22 cellular contexts compared by ENCODE assay signal in the genomic region with DNA sequence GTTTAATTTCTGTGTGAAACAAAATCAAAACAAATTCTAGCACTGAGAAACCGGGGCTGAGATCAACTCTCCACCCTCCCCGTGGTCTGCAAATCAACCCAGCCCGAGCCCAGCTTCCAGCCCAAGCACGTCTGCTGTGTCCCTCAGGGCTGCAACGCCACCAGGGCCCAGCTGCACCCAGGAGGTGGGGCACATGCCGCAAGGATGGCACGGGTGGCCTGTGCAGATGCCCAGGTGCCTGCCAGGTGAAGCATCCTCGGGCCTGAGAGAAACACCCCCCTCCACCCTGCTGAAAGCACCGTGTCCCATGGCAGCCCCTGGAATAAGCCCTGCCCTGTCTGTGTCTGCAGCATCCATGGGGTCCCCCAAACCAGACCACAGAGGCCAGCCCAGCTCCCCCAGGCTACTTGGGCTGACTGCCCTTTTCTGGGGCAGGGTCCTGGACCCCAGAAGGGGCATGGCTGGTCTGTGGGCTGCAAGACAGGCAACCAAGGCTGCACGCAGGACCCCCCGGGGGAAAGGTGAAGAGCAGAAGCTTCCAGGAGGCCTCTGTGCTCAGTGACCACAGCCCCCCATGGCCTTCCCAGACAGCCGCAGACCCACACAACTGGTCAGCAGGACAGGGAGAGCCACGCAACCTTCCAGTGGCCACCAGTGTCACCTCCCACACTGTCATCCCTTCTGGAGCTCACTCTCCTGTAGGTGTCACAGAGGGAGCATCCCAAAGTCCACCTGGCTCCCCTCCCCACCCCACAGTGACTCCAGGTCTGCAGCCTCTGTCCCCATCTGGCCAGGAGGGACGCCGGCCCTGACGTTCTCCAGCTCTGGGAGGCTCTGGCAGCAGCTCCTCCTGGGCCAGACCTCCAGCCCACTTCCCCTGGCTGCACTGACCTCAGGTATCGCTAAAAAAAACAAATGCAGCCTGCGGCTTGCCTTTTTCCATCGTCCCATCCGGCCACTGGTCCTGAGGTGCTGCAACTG. TPM values are rescaled to one million over a fixed set of nuclear protein-coding genes. Genes with fewer than 3 reads are reported as not detected.
DNase-seq lines count a peak whose midpoint lies in the region; ATAC-seq and TF ChIP-seq lines count a peak whose summit lies in the region.
"Had no signal": no experiment of that assay in that cellular context is flagged by ENCODE, and none has a peak within 500 bp of the region (broad histone marks: within the 10 kb centered on the region; RNA-seq: fewer than 3 reads in every experiment).

No MANE protein-coding gene starts in this region.

- H3K9me3 Mint-ChIP-seq in activated T-cell treated with anti-CD3 and anti-CD28 coated beads, Interleukin-2, amount 50 U/mL, for 24 hours, result peaks cover 9% of the 10 kb centered on the region
- H3K9me3 Mint-ChIP-seq: CD4-positive, CD25-positive, alpha-beta regulatory T cell had no signal

- H3K36me3 ChIP-seq in ascending aorta, result no peaks in the 10 kb centered on the region
- no peaks in the 10 kb centered on the region for H3K36me3 ChIP-seq in lower lobe of right lung
- H3K36me3 ChIP-seq in stomach, result no peaks in the 10 kb centered on the region
- no peaks in the 10 kb centered on the region for H3K36me3 ChIP-seq in uterus
- H3K36me3 ChIP-seq: heart left ventricle, ovary, vagina had no signal

- H3K27ac Mint-ChIP-seq in activated T-cell treated with anti-CD3 and anti-CD28 coated beads, Interleukin-2, amount 50 U/mL, for 24 hours, result no peak overlapping the region
- H3K27ac Mint-ChIP-seq: activated CD4-positive, alpha-beta T cell treated with anti-CD3 and anti-CD28 coated beads, Interleukin-2, amount 10 ng/mL, durations not matched to agents 7 days and 5 days; CD4-positive, CD25-positive, alpha-beta regulatory T cell; dendritic cell treated with granulocyte-macrophage colony-stimulating factor and Interleukin-4, amounts not matched to agents 40 ng/mL and 50 ng/mL, for 4 days; stimulated activated effector memory CD8-positive, alpha-beta T cell treated with anti-CD3 and anti-CD28 coated beads, Interleukin-12 subunit alpha, Interleukin-12 subunit beta, amount 100 ng/mL, for 72 hours had no signal

- TF ChIP-seq CTCF in ascending aorta (IDR thresholded peaks at IDR 0.05), result no peak
- no peak for TF ChIP-seq CTCF in lower lobe of right lung (IDR thresholded peaks at IDR 0.05)
- no peak for TF ChIP-seq CTCF in stomach (IDR thresholded peaks at IDR 0.05)
- no peak for TF ChIP-seq CTCF in uterus (IDR thresholded peaks at IDR 0.05)

- H3K4me3 ChIP-seq in ascending aorta, result no peak overlapping the region
- no peak overlapping the region for H3K4me3 ChIP-seq in lower lobe of right lung
- no peak overlapping the region for H3K4me3 ChIP-seq in stomach
- no peak overlapping the region for H3K4me3 ChIP-seq in uterus
- H3K4me3 ChIP-seq: heart left ventricle, ovary, vagina had no signal

- H3K4me1 ChIP-seq in ascending aorta, result no peaks in the 10 kb centered on the region
- H3K4me1 ChIP-seq in lower lobe of right lung, result peaks cover 4% of the 10 kb centered on the region
- peaks cover 8 to 43% (median 26%) of the 10 kb centered on the region in 4 donors for H3K4me1 ChIP-seq in stomach
- H3K4me1 ChIP-seq in uterus, result no peaks in the 10 kb centered on the region

- H3K27ac ChIP-seq in ascending aorta (no peak overlapping the region), lower lobe of right lung (no peak overlapping the region), stomach (peak overlapping the region in 1 of 5 donors; percentile 20), uterus (no peak overlapping the region)
- H3K27ac ChIP-seq: ovary, vagina had no signal

- no peak overlapping the region for H3K4me3 Mint-ChIP-seq in activated T-cell treated with anti-CD3 and anti-CD28 coated beads, Interleukin-2, amount 50 U/mL, for 24 hours
- H3K4me3 Mint-ChIP-seq: activated CD4-positive, alpha-beta T cell treated with anti-CD3 and anti-CD28 coated beads, Interleukin-2, amount 10 ng/mL, durations not matched to agents 7 days and 5 days; CD4-positive, CD25-positive, alpha-beta regulatory T cell; dendritic cell treated with granulocyte-macrophage colony-stimulating factor and Interleukin-4, amounts not matched to agents 40 ng/mL and 50 ng/mL, for 4 days; stimulated activated effector memory CD8-positive, alpha-beta T cell treated with anti-CD3 and anti-CD28 coated beads, Interleukin-12 subunit alpha, Interleukin-12 subunit beta, amount 100 ng/mL, for 72 hours had no signal

- ATAC-seq in lower lobe of right lung, result no peak
- ATAC-seq: esophagus mucosa; heart left ventricle; SK-N-SH treated with all-trans-retinoic acid at 6 μM for 48 hours; stimulated activated effector memory CD8-positive, alpha-beta T cell treated with anti-CD3 and anti-CD28 coated beads, Interleukin-12 subunit alpha, Interleukin-12 subunit beta, amount 100 ng/mL, for 72 hours had no signal

- no peak for TF ChIP-seq EP300 in stomach (IDR thresholded peaks at IDR 0.05)

- 71 to 87% (median 86%) methylated on average over 16 to 20 of the region's 20 CpGs for WGBS in stomach, 5 donors

- H3K9me3 ChIP-seq in ascending aorta, result no peaks in the 10 kb centered on the region
- no peaks in the 10 kb centered on the region for H3K9me3 ChIP-seq in lower lobe of right lung
- H3K9me3 ChIP-seq in stomach, result no peaks in the 10 kb centered on the region
- H3K9me3 ChIP-seq in uterus, result no peaks in the 10 kb centered on the region
- H3K9me3 ChIP-seq: heart left ventricle, ovary, vagina had no signal

- peaks cover 1% of the 10 kb centered on the region for H3K36me3 Mint-ChIP-seq in activated T-cell treated with anti-CD3 and anti-CD28 coated beads, Interleukin-2, amount 50 U/mL, for 24 hours (ENCODE audit: low read depth)
- H3K36me3 Mint-ChIP-seq: CD4-positive, CD25-positive, alpha-beta regulatory T cell had no signal

- H3K4me1 Mint-ChIP-seq in activated T-cell treated with anti-CD3 and anti-CD28 coated beads, Interleukin-2, amount 50 U/mL, for 24 hours (ENCODE audit: low read depth), result peaks cover 12% of the 10 kb centered on the region
- H3K4me1 Mint-ChIP-seq: activated CD4-positive, alpha-beta T cell treated with anti-CD3 and anti-CD28 coated beads, Interleukin-2, amount 10 ng/mL, durations not matched to agents 7 days and 5 days had no signal

- intact Hi-C loops in ascending aorta (cut with DNase I), result no loop called here
- intact Hi-C loops in lower lobe of right lung (cut with DNase I), result loop anchor here (10.0 kb wide), 1 partner anchor 175 kb away; no protein-coding TSS in a partner anchor
- intact Hi-C loops in stomach (cut with DNase I; ENCODE audit: low total_unique reads), result loop anchor here (10.0 kb wide), 1 partner anchor 455 kb away; no protein-coding TSS in a partner anchor
- intact Hi-C loops in uterus (cut with DNase I; ENCODE audit: low total_unique reads), result no loop called here

- H3K27me3 ChIP-seq in ascending aorta (no peaks in the 10 kb centered on the region), lower lobe of right lung (ENCODE audit: low read depth) (no peaks in the 10 kb centered on the region), stomach (no peaks in the 10 kb centered on the region), uterus (no peaks in the 10 kb centered on the region)
- H3K27me3 ChIP-seq: heart left ventricle, ovary, vagina had no signal

- TF ChIP-seq POLR2A in stomach (IDR thresholded peaks at IDR 0.05), result no peak
- TF ChIP-seq POLR2A in uterus (IDR thresholded peaks at IDR 0.05), result no peak

- no peaks in the 10 kb centered on the region for H3K27me3 Mint-ChIP-seq in activated T-cell treated with anti-CD3 and anti-CD28 coated beads, Interleukin-2, amount 50 U/mL, for 24 hours

- DNase-seq in activated T-cell treated with anti-CD3 and anti-CD28 coated beads, Interleukin-2, amount 50 U/mL, for 24 hours, result peak; percentile 25
- no peak for DNase-seq in activated T-cell treated with anti-CD3 and anti-CD28 coated beads, Interleukin-2, amount 50 U/mL, for 48 hours
- peak; percentile 4 to 52 for DNase-seq in ascending aorta (ENCODE audit: low spot score in 2 of 2)
- DNase-seq in lower lobe of right lung, result peak; percentile 38
- DNase-seq in stomach, result peak; percentile 22
- no peak for DNase-seq in cerebellum (ENCODE audit: low spot score)
- no peak for DNase-seq in uterus
- DNase-seq in HuH-7.5 (ENCODE audit: low spot score), result no peak
- DNase-seq: activated CD4-positive, alpha-beta T cell treated with anti-CD3 and anti-CD28 coated beads, Interleukin-2, amount 10 ng/mL, durations not matched to agents 7 days and 5 days; CD4-positive, CD25-positive, alpha-beta regulatory T cell; IMR-90; MM.1S; NCI-H2029; NCI-H524 had no signal

RNA-seq across cellular contexts. Expression of a gene that starts 7.7 kb away (rescaled TPM):
- total RNA-seq in ascending aorta (0.96 TPM), lower lobe of right lung (7.0 TPM), stomach (10 to 100 TPM in 1 of 5 donors, 1 to 10 TPM in 4; 1.7 to 22.2 (median 4.3) TPM), cerebellum (1.9 TPM), uterus (1 to 10 TPM in 3 of 4 donors, not detected in 1; 2.4 to 6.8 (median 4.4) TPM)
- polyA plus RNA-seq in stomach, result 1 to 10 TPM; 1.1 to 2.0 (median 1.1) TPM
- total RNA-seq: A673 had no signal
- polyA plus RNA-seq: CD4-positive, CD25-positive, alpha-beta regulatory T cell had no signal

Comparison
In these comparisons a context has a peak if more than half of its experiments do, and no peak if none do; other contexts are left out.
1. DNase-seq: peak in activated T-cell treated with anti-CD3 and anti-CD28 coated beads, Interleukin-2, amount 50 U/mL, for 24 hours (single experiment), ascending aorta (2 of 2), lower lobe of right lung (single experiment) and stomach (single experiment); none in activated T-cell treated with anti-CD3 and anti-CD28 coated beads, Interleukin-2, amount 50 U/mL, for 48 hours (0 of 2), cerebellum (single experiment), uterus (0 of 2) and HuH-7.5 (single experiment).
2. intact Hi-C loops: an anchor here in lower lobe of right lung (10.0 kb wide) and stomach (10.0 kb wide); none called in ascending aorta and uterus.